In genomic region chr1:21781971-21782867, GRCh38 we compare ENCODE assay signal across 8 cellular contexts. TPM values are rescaled to one million over a fixed set of nuclear protein-coding genes. Genes with fewer than 3 reads are reported as not detected.
A peak's percentile ranks its signal among the peaks of the same experiment; 100 is the strongest.
DNase-seq lines count a peak whose midpoint lies in the region; ATAC-seq, FAIRE-seq and TF ChIP-seq lines count a peak whose summit lies in the region.

No MANE protein-coding gene starts in this region.

- H3K27ac Mint-ChIP-seq in activated naive CD8-positive, alpha-beta T cell treated with anti-CD3 and anti-CD28 coated beads for 36 hours: peak overlapping the region; percentile 100

- peaks cover 25% of the 10 kb centered on the region for H3K4me1 Mint-ChIP-seq in activated naive CD8-positive, alpha-beta T cell treated with anti-CD3 and anti-CD28 coated beads for 36 hours

- peak overlapping the region; percentile 90 for H3K4me3 Mint-ChIP-seq in activated naive CD8-positive, alpha-beta T cell treated with anti-CD3 and anti-CD28 coated beads for 36 hours

- H3K36me3 ChIP-seq in pancreas: no peaks in the 10 kb centered on the region
- no peaks in the 10 kb centered on the region for H3K36me3 ChIP-seq in urinary bladder (ENCODE audit: insufficient read depth)

- H3K4me3 ChIP-seq in pancreas: peak overlapping the region; percentile 73 to 92 (median 83)
- H3K4me3 ChIP-seq in urinary bladder (ENCODE audit: low read depth, low read length): peak overlapping the region; percentile 84

- DNase-seq in DMS 273 treated with DMSO at 0.1 percent for 48 hours (lab: John Stamatoyannopoulos, UW): peak; percentile 26
- DNase-seq in HUDEP-2 (lab: John Stamatoyannopoulos, UW; ENCODE audit: unreplicated experiment in 76 of 76): peak in 49 of 76 experiments; percentile 10 to 73 (median 39)
- peak; percentile 55 to 61 for DNase-seq in SHP77 (lab: John Stamatoyannopoulos, UW)
- DNase-seq in activated naive CD8-positive, alpha-beta T cell treated with anti-CD3 and anti-CD28 coated beads for 36 hours: peak; percentile 36
- peak; percentile 78 for DNase-seq in cardiac septum (ENCODE audit: low spot score)
- DNase-seq in pancreas: no peak

- H3K27me3 Mint-ChIP-seq in activated naive CD8-positive, alpha-beta T cell treated with anti-CD3 and anti-CD28 coated beads for 36 hours: peaks cover 3% of the 10 kb centered on the region

- no peak for FAIRE-seq in pancreas (lab: Jason Lieb, UNC)

- TF ChIP-seq CTCF in pancreas (IDR thresholded peaks at IDR 0.05): no peak

- no peaks in the 10 kb centered on the region for H3K9me3 ChIP-seq in pancreas

- WGBS in pancreas, 2 donors: 0% methylated on average over 52 of the region's 52 CpGs
- WGBS in urinary bladder: under 1% methylated on average over 52 of the region's 52 CpGs

- H3K36me3 Mint-ChIP-seq in activated naive CD8-positive, alpha-beta T cell treated with anti-CD3 and anti-CD28 coated beads for 36 hours: peaks cover 11% of the 10 kb centered on the region

- ATAC-seq in GM21381 (IDR thresholded peaks at IDR 0.05; ENCODE audit: unreplicated experiment): peak; percentile 28
- peak; percentile 20 to 44 (median 40) for ATAC-seq in pancreas

- H3K27me3 ChIP-seq in pancreas: no peaks in the 10 kb centered on the region

- peak overlapping the region; percentile 99 to 100 (median 100) for H3K27ac ChIP-seq in pancreas
- H3K27ac ChIP-seq in urinary bladder (ENCODE audit: low read depth): peak overlapping the region; percentile 100

- peaks cover 0 to 8% (median 5%) of the 10 kb centered on the region in 3 donors for H3K4me1 ChIP-seq in pancreas
- H3K4me1 ChIP-seq in urinary bladder (ENCODE audit: insufficient read depth): no peaks in the 10 kb centered on the region

- intact Hi-C loops in cardiac septum (cut with DNase I) (loop anchor here (5.0 to 10.0 kb wide), 2 partner anchors 155 to 537 kb away; partner anchors contain the start of gene HSPG2), pancreas (cut with DNase I) (loop anchor here in 1 of 3 donors (10.0 kb wide), 1 partner anchor 183 kb away; no protein-coding TSS in a partner anchor)

- peaks cover 6% of the 10 kb centered on the region for H3K9me3 Mint-ChIP-seq in activated naive CD8-positive, alpha-beta T cell treated with anti-CD3 and anti-CD28 coated beads for 36 hours

RNA-seq across cellular contexts. Expression of gene USP48, which starts 0.7 kb away (rescaled TPM):
- 10 to 100 TPM; 45.8 to 50.5 TPM for total RNA-seq in activated naive CD8-positive, alpha-beta T cell treated with anti-CD3 and anti-CD28 coated beads for 36 hours
- total RNA-seq in cardiac septum (41.3 TPM), pancreas (10 to 100 TPM; 24.3 to 30.6 (median 26.0) TPM), urinary bladder (97.1 TPM)
- polyA plus RNA-seq in pancreas (10 to 100 TPM; 14.9 to 26.4 TPM), urinary bladder (25.1 TPM)

RNA-seq across cellular contexts. Expression of gene LDLRAD2, which starts 29.8 kb away (rescaled TPM):
- total RNA-seq in activated naive CD8-positive, alpha-beta T cell treated with anti-CD3 and anti-CD28 coated beads for 36 hours: under 1 TPM; 0.19 to 0.22 TPM
- 0.05 TPM for total RNA-seq in cardiac septum
- total RNA-seq in pancreas: under 1 TPM in 5 of 6 donors, not detected in 1; 0.05 to 0.22 (median 0.09) TPM
- 1 to 10 TPM; 1.3 to 3.0 TPM for polyA plus RNA-seq in pancreas
- total RNA-seq in urinary bladder: 0.63 TPM
- 7.1 TPM for polyA plus RNA-seq in urinary bladder

Comparison
In these comparisons a context has a peak if more than half of its experiments do, and no peak if none do; other contexts are left out.
1. DNase-seq: peak in DMS 273 treated with DMSO at 0.1 percent for 48 hours (single experiment), HUDEP-2 (49 of 76), SHP77 (2 of 2), activated naive CD8-positive, alpha-beta T cell treated with anti-CD3 and anti-CD28 coated beads for 36 hours (single experiment) and cardiac septum (single experiment); none in pancreas (0 of 6).